19 cellular contexts compared by ENCODE assay signal in genomic region chr6:126720326-126720725, GRCh38.
DNase-seq lines count a peak whose midpoint lies in the region; ATAC-seq and TF ChIP-seq lines count a peak whose summit lies in the region.
"Had no signal": no experiment of that assay in that cellular context is flagged by ENCODE, and none has a peak within 500 bp of the region (broad histone marks: within the 10 kb centered on the region; RNA-seq: fewer than 3 reads in every experiment).

No MANE protein-coding gene starts in this region.

- H3K27ac ChIP-seq in endodermal cell (ENCODE audit: low read depth, low read length) = peak overlapping the region; percentile 29
- H3K27ac ChIP-seq: C4-2B, RWPE1, SJCRH30 had no signal

- no peak for TF ChIP-seq CTCF in Calu3 (IDR thresholded peaks at IDR 0.05; ENCODE audit: unreplicated experiment)
- TF ChIP-seq CTCF in endodermal cell (conservative IDR thresholded peaks at IDR 0.05) = no peak

- H3K36me3 Mint-ChIP-seq in Calu3 (ENCODE audit: insufficient read depth, unreplicated experiment) (peaks cover 8% of the 10 kb centered on the region), endodermal cell (ENCODE audit: low read depth) (no peaks in the 10 kb centered on the region)

- no peaks in the 10 kb centered on the region for H3K36me3 ChIP-seq in endodermal cell (ENCODE audit: control insufficient read depth, insufficient read depth, low read length)
- H3K36me3 ChIP-seq: MG63, SJCRH30 had no signal

- H3K4me3 Mint-ChIP-seq in Calu3 (ENCODE audit: low read depth, unreplicated experiment) = no peak overlapping the region
- H3K4me3 Mint-ChIP-seq in endodermal cell = no peak overlapping the region
- H3K4me3 Mint-ChIP-seq: GM23338 had no signal

- BruUV-seq in Calu3 (replicated peaks; lab: Mats Ljungman, UMichigan) = no TSS peak

- H3K4me3 ChIP-seq in endodermal cell (ENCODE audit: low read length) = no peak overlapping the region
- H3K4me3 ChIP-seq: GM23338, MG63, SJCRH30 had no signal

- peaks cover 5% of the 10 kb centered on the region for H3K9me3 ChIP-seq in endodermal cell (ENCODE audit: control insufficient read depth, low read length)
- H3K9me3 ChIP-seq: MG63, SJCRH30 had no signal

- CTCF ChIA-PET in Calu3 (lab: Charles Lee) = interaction anchor here (0.8 kb wide), 1 partner anchor 42 kb away, joined by 3 read pairs; no protein-coding TSS in a partner anchor

- no peaks in the 10 kb centered on the region for H3K27me3 Mint-ChIP-seq in Calu3 (ENCODE audit: unreplicated experiment)
- no peaks in the 10 kb centered on the region for H3K27me3 Mint-ChIP-seq in endodermal cell (ENCODE audit: insufficient read depth)

- no peak for DNase-seq in Calu3
- peak; percentile 15 for DNase-seq in LHCN-M2 (ENCODE audit: low read depth)
- DNase-seq in endodermal cell = no peak
- peak; percentile 12 for DNase-seq in iris pigment epithelial cell (ENCODE audit: low read depth)
- DNase-seq in stimulated activated CD4-positive, alpha-beta T cell treated with anti-CD3 and anti-CD28 coated beads, Interleukin-4, amount 100 ng/mL, for 24 hours = no peak
- DNase-seq in DMS153 (lab: John Stamatoyannopoulos, UW) = no peak
- DNase-seq: DMS53, GDM1, KG1, MG63, NCI-H1105, NCI-H187 treated with DMSO at 0.1 percent for 48 hours, NCI-H510A, SJCRH30 had no signal

- H3K27ac Mint-ChIP-seq in Calu3 (ENCODE audit: unreplicated experiment) (peak overlapping the region; percentile 99), endodermal cell (no peak overlapping the region)
- H3K27ac Mint-ChIP-seq: GM23338 had no signal

- H3K27me3 ChIP-seq in endodermal cell (ENCODE audit: control insufficient read depth, insufficient read depth, low read length, poor library complexity, severe bottlenecking) = no peaks in the 10 kb centered on the region
- H3K27me3 ChIP-seq: MG63, SJCRH30 had no signal

- ATAC-seq in HG03039 (IDR thresholded peaks at IDR 0.05; ENCODE audit: unreplicated experiment) = no peak
- ATAC-seq in HG03565 (IDR thresholded peaks at IDR 0.05; ENCODE audit: unreplicated experiment) = no peak
- ATAC-seq: GM23338 had no signal

- H3K9me3 Mint-ChIP-seq in Calu3 (ENCODE audit: low read depth, unreplicated experiment) (no peaks in the 10 kb centered on the region), endodermal cell (peaks cover 7% of the 10 kb centered on the region)

- H3K4me1 Mint-ChIP-seq in Calu3 (ENCODE audit: low read depth, unreplicated experiment) = peaks cover 30% of the 10 kb centered on the region
- peaks cover 7% of the 10 kb centered on the region for H3K4me1 Mint-ChIP-seq in endodermal cell

- H3K9ac ChIP-seq in endodermal cell (ENCODE audit: extremely low read depth, low read length, poor library complexity, severe bottlenecking) = no peak overlapping the region

- intact Hi-C loops in Calu3 (cut with micrococcal nuclease; ENCODE audit: unreplicated experiment) = no loop called here

- peaks cover 4% of the 10 kb centered on the region for H3K4me1 ChIP-seq in endodermal cell (ENCODE audit: control insufficient read depth, insufficient read depth, low read length)
- H3K4me1 ChIP-seq: SJCRH30 had no signal

Comparison
In these comparisons a context has a peak if more than half of its experiments do, and no peak if none do; other contexts are left out.
1. DNase-seq: peak in LHCN-M2 (single experiment) and iris pigment epithelial cell (single experiment); none in Calu3 (single experiment), endodermal cell (single experiment), stimulated activated CD4-positive, alpha-beta T cell treated with anti-CD3 and anti-CD28 coated beads, Interleukin-4, amount 100 ng/mL, for 24 hours (single experiment) and DMS153 (single experiment).